In genomic region chr12:106070147-106070546, GRCh38 we compare ENCODE assay signal across 26 cellular contexts.
"Had no signal": no experiment of that assay in that cellular context is flagged by ENCODE, and none has a peak within 500 bp of the region (broad histone marks: within the 10 kb centered on the region; RNA-seq: fewer than 3 reads in every experiment).

No MANE protein-coding gene starts in this region.

- H3K27me3 ChIP-seq: gastroesophageal sphincter, hepatocyte, suprapubic skin, transverse colon had no signal

- H3K9me3 ChIP-seq: gastroesophageal sphincter, psoas muscle, suprapubic skin, transverse colon had no signal

- H3K4me1 ChIP-seq: psoas muscle had no signal

- DNase-seq: activated CD4-positive, alpha-beta memory T cell treated with anti-CD3 and anti-CD28 coated beads for 36 hours; activated CD4-positive, alpha-beta T cell treated with anti-CD3 and anti-CD28 coated beads, Interleukin-2, amount 10 ng/mL, durations not matched to agents 24 days and 14 days; activated CD4-positive, CD25-positive, alpha-beta regulatory T cell treated with anti-CD3 and anti-CD28 coated beads, Interleukin-2, amount 50 U/mL, for 72 hours; activated CD8-positive, alpha-beta memory T cell treated with anti-CD3 and anti-CD28 coated beads, Interleukin-2, amount 50 U/mL, for 4 hours; activated effector memory CD4-positive, alpha-beta T cell treated with anti-CD3 and anti-CD28 coated beads, Interleukin-2, amount 50 U/mL, for 16 hours; activated naive CD4-positive, alpha-beta T cell treated with anti-CD3 and anti-CD28 coated beads, Interleukin-2, amount 10 ng/mL, durations not matched to agents 7 days and 5 days; activated naive CD8-positive, alpha-beta T cell treated with anti-CD3 and anti-CD28 coated beads, Interleukin-2, amount 10 ng/mL, durations not matched to agents 7 days and 5 days; activated T-cell treated with anti-CD3 and anti-CD28 coated beads, Interleukin-2, amount 50 U/mL, for 1 hour; amniotic stem cell; caudate nucleus; immature natural killer cell; kidney; left colon; naive thymus-derived CD8-positive, alpha-beta T cell; nucleus accumbens; psoas muscle; stimulated activated CD4-positive, alpha-beta T cell treated with anti-CD3 and anti-CD28 coated beads, Interleukin-15, amount 100 ng/mL, for 24 hours; stimulated activated CD4-positive, alpha-beta T cell treated with anti-CD3 and anti-CD28 coated beads, Interleukin-2, amount 100 ng/mL, for 24 hours; stimulated activated naive B cell treated with anti-CD40 and anti-IgM and Interleukin-4, amounts not matched to agents 10 μg/mL and 1 μg/mL and 100 μg/mL, for 72 hours; T-helper 2 cell; transverse colon had no signal

- H3K4me3 ChIP-seq: gastroesophageal sphincter, hepatocyte, psoas muscle, suprapubic skin, transverse colon had no signal

- H3K27ac ChIP-seq: hepatocyte, parathyroid adenoma, psoas muscle, suprapubic skin had no signal

- H3K36me3 ChIP-seq: transverse colon had no signal

- FAIRE-seq: kidney, urothelium cell line had no signal

- ATAC-seq: gastroesophageal sphincter; left colon; naive thymus-derived CD8-positive, alpha-beta T cell; psoas muscle; stimulated activated naive B cell treated with anti-CD40 and anti-IgM and Interleukin-4, amounts not matched to agents 10 μg/mL and 1 μg/mL and 100 μg/mL, for 72 hours had no signal
